In the genomic region with DNA sequence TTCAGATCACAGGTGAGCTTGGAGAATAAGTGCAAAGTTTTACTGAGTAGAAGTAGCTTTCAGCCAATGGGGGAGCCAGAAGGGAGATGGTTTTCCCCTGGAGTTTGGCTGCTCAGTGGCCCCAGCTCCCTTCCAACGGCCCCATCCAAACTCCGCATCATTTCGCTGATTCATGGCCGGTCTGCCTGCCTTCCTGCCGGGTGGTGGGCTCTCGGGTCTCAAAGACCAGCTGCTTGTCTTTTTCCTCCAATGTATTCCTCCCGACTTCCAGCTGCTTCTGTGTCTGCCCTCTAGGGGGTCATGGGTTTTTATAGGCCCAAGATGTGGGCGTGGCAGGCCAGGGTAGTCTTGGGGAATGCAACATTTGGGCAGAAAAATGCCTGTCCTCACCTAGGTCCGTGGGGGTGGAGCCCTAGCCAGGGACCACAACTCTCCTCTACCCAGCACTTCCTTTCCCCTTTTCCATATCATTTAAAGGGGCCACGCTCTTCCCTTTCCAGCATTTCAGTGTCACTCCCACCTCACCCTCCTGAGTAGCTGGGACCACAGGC, we compare ENCODE assay signal across 1 cellular context.
TF ChIP-seq lines count a peak whose summit lies in the region.

No MANE protein-coding gene starts in this region.

TF ChIP-seq in K562, 482 proteins besides CTCF, POLR2A, EP300 and RAD21 (continued from another document):
- TF ChIP-seq ZNF696 (CRISPR knock-in tag; conservative IDR thresholded peaks at IDR 0.05): no peak
- TF ChIP-seq TCF7 (IDR thresholded peaks at IDR 0.05; ENCODE audit: borderline replicate concordance): no peak
- TF ChIP-seq GABPA (tag; conservative IDR thresholded peaks at IDR 0.05; ENCODE audit: low read depth): no peak
- TF ChIP-seq JUNB (CRISPR knock-in tag; conservative IDR thresholded peaks at IDR 0.05): no peak
- peak; percentile 43; the same call in 1 of the 2 replicates for TF ChIP-seq ZBTB5 (IDR thresholded peaks at IDR 0.05)
- no peak for TF ChIP-seq RBM15 (IDR thresholded peaks at IDR 0.05; ENCODE audit: insufficient read depth, low read length)
- no peak for TF ChIP-seq ZNF224 (CRISPR knock-in tag; IDR thresholded peaks at IDR 0.05)
- no peak for TF ChIP-seq ZNF695 (CRISPR knock-in tag; IDR thresholded peaks at IDR 0.05)
- TF ChIP-seq, protein P1, sequence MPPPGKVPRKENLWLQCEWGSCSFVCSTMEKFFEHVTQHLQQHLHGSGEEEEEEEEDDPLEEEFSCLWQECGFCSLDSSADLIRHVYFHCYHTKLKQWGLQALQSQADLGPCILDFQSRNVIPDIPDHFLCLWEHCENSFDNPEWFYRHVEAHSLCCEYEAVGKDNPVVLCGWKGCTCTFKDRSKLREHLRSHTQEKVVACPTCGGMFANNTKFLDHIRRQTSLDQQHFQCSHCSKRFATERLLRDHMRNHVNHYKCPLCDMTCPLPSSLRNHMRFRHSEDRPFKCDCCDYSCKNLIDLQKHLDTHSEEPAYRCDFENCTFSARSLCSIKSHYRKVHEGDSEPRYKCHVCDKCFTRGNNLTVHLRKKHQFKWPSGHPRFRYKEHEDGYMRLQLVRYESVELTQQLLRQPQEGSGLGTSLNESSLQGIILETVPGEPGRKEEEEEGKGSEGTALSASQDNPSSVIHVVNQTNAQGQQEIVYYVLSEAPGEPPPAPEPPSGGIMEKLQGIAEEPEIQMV (tag; conservative IDR thresholded peaks at IDR 0.05; ENCODE audit: low read depth): peak; percentile 92
- TF ChIP-seq HIVEP1 (CRISPR knock-in tag; IDR thresholded peaks at IDR 0.05): no peak
- no peak for TF ChIP-seq KLF16 (IDR thresholded peaks at IDR 0.05)
